ENCODE assay signal across 6 cellular contexts in the genomic region with DNA sequence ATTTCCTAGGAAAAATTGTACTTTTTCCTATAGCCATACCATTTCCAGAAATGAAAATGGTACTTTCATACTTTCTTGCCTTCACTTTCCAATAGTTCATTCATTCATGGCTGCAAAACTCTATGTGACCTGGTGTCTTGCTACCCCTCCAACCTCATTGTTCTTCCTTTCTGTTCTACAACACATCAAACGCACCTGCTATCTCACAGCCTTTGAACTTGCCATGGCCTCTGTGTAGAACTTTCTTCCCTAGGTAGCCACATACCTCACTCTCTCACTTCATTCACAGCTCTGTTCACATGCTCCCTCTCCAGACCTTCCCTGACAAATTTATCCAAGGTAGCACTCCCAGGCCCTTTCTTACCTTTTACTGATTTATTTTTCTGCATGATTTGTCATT.
"Had no signal": no experiment of that assay in that cellular context is flagged by ENCODE, and none has a peak within 500 bp of the region (broad histone marks: within the 10 kb centered on the region; RNA-seq: fewer than 3 reads in every experiment).

No MANE protein-coding gene starts in this region.

- H3K36me3 ChIP-seq: HAP-1 had no signal

- ATAC-seq: HCT116 had no signal

- H3K4me1 ChIP-seq: HAP-1 had no signal

- H3K27ac ChIP-seq: GM23248 had no signal

- H2AFZ ChIP-seq: GM23248 had no signal

- DNase-seq: GM23248, GOT3, H7, IMR-90 had no signal

- H3K9ac ChIP-seq: GM23248 had no signal

- H3K9me3 ChIP-seq: HAP-1 had no signal

- H3K4me3 ChIP-seq: GM23248, HAP-1 had no signal
